13 cellular contexts compared by ENCODE assay signal in genomic region chr19:38044267-38045111, GRCh38.
DNase-seq lines count a peak whose midpoint lies in the region; ATAC-seq and TF ChIP-seq lines count a peak whose summit lies in the region.
"Had no signal": no experiment of that assay in that cellular context is flagged by ENCODE, and none has a peak within 500 bp of the region (broad histone marks: within the 10 kb centered on the region; RNA-seq: fewer than 3 reads in every experiment).

No MANE protein-coding gene starts in this region.

- no peak overlapping the region for H2AFZ ChIP-seq in OCI-LY7 (ENCODE audit: low read length)

- no peaks in the 10 kb centered on the region for H3K4me1 ChIP-seq in breast epithelium
- peaks cover 64% of the 10 kb centered on the region for H3K4me1 ChIP-seq in OCI-LY7 (ENCODE audit: insufficient read depth, low read length, poor library complexity, severe bottlenecking)

- peaks cover 24% of the 10 kb centered on the region for H3K79me2 ChIP-seq in OCI-LY7 (ENCODE audit: insufficient read depth, low read depth, low read length)

- H3K4me1 Mint-ChIP-seq in MCF 10A (ENCODE audit: insufficient read depth, unreplicated experiment) (no peaks in the 10 kb centered on the region), endothelial cell (ENCODE audit: unreplicated experiment) (peaks cover 38% of the 10 kb centered on the region)
- H3K4me1 Mint-ChIP-seq in stimulated activated naive B cell treated with anti-CD40 and anti-IgM and Interleukin-4, amounts not matched to agents 10 μg/mL and 1 μg/mL and 100 μg/mL, for 72 hours: peaks cover 58 to 71% of the 10 kb centered on the region in 2 donors

- no peak for TF ChIP-seq POLR2A in breast epithelium (IDR thresholded peaks at IDR 0.05)
- TF ChIP-seq POLR2A in GM18505 (IDR thresholded peaks at IDR 0.05; ENCODE audit: borderline replicate concordance, extremely low read depth, insufficient read depth, insufficient read length): no peak

- CTCF ChIA-PET in MCF 10A (lab: Yijun Ruan, JAX) (interaction anchor here (0.5 to 0.9 kb wide), 5 partner anchors 51 to 271 kb away, joined by 3 to 4 read pairs (median 3); no protein-coding TSS in a partner anchor), OCI-LY7 (lab: Charles Lee; ENCODE audit: unreplicated experiment) (interaction anchor here (0.7 to 1.1 kb wide), 4 partner anchors 40 to 145 kb away, joined by 3 to 4 read pairs (median 4); partner anchors contain the start of gene WDR87)

- H3K9me3 ChIP-seq in breast epithelium (no peaks in the 10 kb centered on the region), OCI-LY7 (ENCODE audit: low read length) (peaks cover 11% of the 10 kb centered on the region; the same call in 1 of the 2 replicates)

- peak overlapping the region; percentile 74; the same call in 1 of the 2 replicates for H3K4me2 ChIP-seq in OCI-LY7 (ENCODE audit: low read length)

- H3K4me3 Mint-ChIP-seq in MCF 10A (ENCODE audit: unreplicated experiment) (no peak overlapping the region), endothelial cell (ENCODE audit: unreplicated experiment) (peak overlapping the region; percentile 78)
- peak overlapping the region; percentile 75 to 76 for H3K4me3 Mint-ChIP-seq in stimulated activated naive B cell treated with anti-CD40 and anti-IgM and Interleukin-4, amounts not matched to agents 10 μg/mL and 1 μg/mL and 100 μg/mL, for 72 hours

- H3K4me3 ChIP-seq in breast epithelium (no peak overlapping the region), OCI-LY7 (ENCODE audit: low read depth, low read length, poor library complexity, severe bottlenecking) (no peak overlapping the region)
- H3K4me3 ChIP-seq: lung had no signal

- intact Hi-C loops in MCF 10A (cut with micrococcal nuclease) (loop anchor here (1.0 kb wide), 1 partner anchor 142 kb away; no protein-coding TSS in a partner anchor), breast epithelium (cut with DNase I; ENCODE audit: low total_unique reads) (no loop called here), OCI-LY7 (cut with micrococcal nuclease; ENCODE audit: unreplicated experiment) (loop anchor here (1.0 kb wide), 2 partner anchors 69 to 142 kb away; no protein-coding TSS in a partner anchor)

- POLR2A ChIA-PET in MCF 10A (lab: Yijun Ruan, JAX) (interaction anchor here (0.7 kb wide), 1 partner anchor 8 kb away, joined by 3 read pairs; no protein-coding TSS in a partner anchor), OCI-LY7 (lab: Charles Lee) (interaction anchor here (0.7 to 2.9 kb wide), 5 partner anchors 8 to 131 kb away, joined by 3 to 22 read pairs (median 3); no protein-coding TSS in a partner anchor)

- H3K27ac ChIP-seq in breast epithelium (no peak overlapping the region), OCI-LY7 (ENCODE audit: low read depth, low read length, poor library complexity, severe bottlenecking) (peak overlapping the region; percentile 100)
- H3K27ac ChIP-seq: epithelial cell of prostate, VCaP had no signal

- no peaks in the 10 kb centered on the region for H3K27me3 ChIP-seq in breast epithelium

- no TSS peak for BruUV-seq in MCF 10A (replicated peaks; lab: Mats Ljungman, UMichigan)
- no TSS peak for BruUV-seq in OCI-LY7 (replicated peaks; lab: Mats Ljungman, UMichigan)

- H3K9me2 ChIP-seq in OCI-LY7 (ENCODE audit: insufficient read depth, low read length): no peaks in the 10 kb centered on the region

- no peaks in the 10 kb centered on the region for H3K9me3 Mint-ChIP-seq in MCF 10A (ENCODE audit: unreplicated experiment)
- no peaks in the 10 kb centered on the region for H3K9me3 Mint-ChIP-seq in endothelial cell (ENCODE audit: unreplicated experiment)
- peaks cover 2 to 3% of the 10 kb centered on the region in 2 donors for H3K9me3 Mint-ChIP-seq in stimulated activated naive B cell treated with anti-CD40 and anti-IgM and Interleukin-4, amounts not matched to agents 10 μg/mL and 1 μg/mL and 100 μg/mL, for 72 hours

- H3K27ac Mint-ChIP-seq in MCF 10A (ENCODE audit: low read depth, unreplicated experiment): no peak overlapping the region
- H3K27ac Mint-ChIP-seq in endothelial cell (ENCODE audit: unreplicated experiment): no peak overlapping the region
- H3K27ac Mint-ChIP-seq in stimulated activated naive B cell treated with anti-CD40 and anti-IgM and Interleukin-4, amounts not matched to agents 10 μg/mL and 1 μg/mL and 100 μg/mL, for 72 hours: peak overlapping the region; percentile 98

- DNase-seq in MCF 10A (ENCODE audit: unreplicated experiment) (peak; percentile 9), breast epithelium (ENCODE audit: low spot score in 2 of 2) (no peak), OCI-LY7 (ENCODE audit: low spot score) (peak; percentile 61), endothelial cell (ENCODE audit: low spot score) (no peak)
- DNase-seq in stimulated activated naive B cell treated with anti-CD40 and anti-IgM and Interleukin-4, amounts not matched to agents 10 μg/mL and 1 μg/mL and 100 μg/mL, for 72 hours: no peak
- DNase-seq: NCI-H524 treated with DMSO at 0.1 percent for 48 hours; stimulated activated naive CD8-positive, alpha-beta T cell treated with anti-CD3 and anti-CD28 coated beads, Interleukin-15, Interleukin-2, amounts not matched to agents 100 U/mL and 50 U/mL, for 24 hours had no signal

- ATAC-seq in stimulated activated naive B cell treated with anti-CD40 and anti-IgM and Interleukin-4, amounts not matched to agents 10 μg/mL and 1 μg/mL and 100 μg/mL, for 72 hours (replicated peaks): no peak
- no peak for ATAC-seq in GM18505 (IDR thresholded peaks at IDR 0.05; ENCODE audit: unreplicated experiment)
- ATAC-seq in HG02970 (IDR thresholded peaks at IDR 0.05; ENCODE audit: low FRiP score, unreplicated experiment): no peak
- no peak for ATAC-seq in HG02884 (IDR thresholded peaks at IDR 0.05; ENCODE audit: unreplicated experiment)
- ATAC-seq: stimulated activated naive CD8-positive, alpha-beta T cell treated with anti-CD3 and anti-CD28 coated beads, Interleukin-15, Interleukin-2, amounts not matched to agents 100 U/mL and 50 U/mL, for 24 hours had no signal

- TF ChIP-seq CTCF in MCF 10A (IDR thresholded peaks at IDR 0.05; ENCODE audit: unreplicated experiment) (no peak), breast epithelium (IDR thresholded peaks at IDR 0.05) (no peak), OCI-LY7 (conservative IDR thresholded peaks at IDR 0.05; ENCODE audit: low read length) (peak; percentile 73), endothelial cell (IDR thresholded peaks at IDR 0.05; ENCODE audit: unreplicated experiment) (no peak)

- H4K20me1 ChIP-seq in OCI-LY7 (ENCODE audit: insufficient read depth, low read length): no peaks in the 10 kb centered on the region

- no peaks in the 10 kb centered on the region for H3K36me3 Mint-ChIP-seq in MCF 10A (ENCODE audit: insufficient read depth, unreplicated experiment)
- H3K36me3 Mint-ChIP-seq in endothelial cell (ENCODE audit: low read depth, unreplicated experiment): peaks cover 22% of the 10 kb centered on the region
- H3K36me3 Mint-ChIP-seq in stimulated activated naive B cell treated with anti-CD40 and anti-IgM and Interleukin-4, amounts not matched to agents 10 μg/mL and 1 μg/mL and 100 μg/mL, for 72 hours: peaks cover 21 to 41% of the 10 kb centered on the region in 2 donors

- H3K27me3 Mint-ChIP-seq in MCF 10A (ENCODE audit: insufficient read depth, unreplicated experiment) (no peaks in the 10 kb centered on the region), endothelial cell (ENCODE audit: unreplicated experiment) (peaks cover 8% of the 10 kb centered on the region)
- H3K27me3 Mint-ChIP-seq in stimulated activated naive B cell treated with anti-CD40 and anti-IgM and Interleukin-4, amounts not matched to agents 10 μg/mL and 1 μg/mL and 100 μg/mL, for 72 hours: no peaks in the 10 kb centered on the region

- H3K36me3 ChIP-seq in breast epithelium (no peaks in the 10 kb centered on the region), OCI-LY7 (ENCODE audit: insufficient read depth, low read length) (peaks cover 12% of the 10 kb centered on the region)

Comparison
In these comparisons a context has a peak if more than half of its experiments do, and no peak if none do; other contexts are left out.
1. DNase-seq: peak in MCF 10A (single experiment) and OCI-LY7 (single experiment); none in breast epithelium (0 of 2), endothelial cell (single experiment) and stimulated activated naive B cell treated with anti-CD40 and anti-IgM and Interleukin-4, amounts not matched to agents 10 μg/mL and 1 μg/mL and 100 μg/mL, for 72 hours (single experiment).